15 cellular contexts compared by ENCODE assay signal in genomic region chr5:177938767-177939166, GRCh38. TPM values are rescaled to one million over a fixed set of nuclear protein-coding genes. Genes with fewer than 3 reads are reported as not detected.
DNase-seq lines count a peak whose midpoint lies in the region; ATAC-seq and TF ChIP-seq lines count a peak whose summit lies in the region.
"Not testable (repeated sequence)": the region's sequence is repeated elsewhere in the genome, so short reads cannot be mapped to it uniquely, and the experiment has no call there.
"Had no signal": no experiment of that assay in that cellular context is flagged by ENCODE, and none has a peak within 500 bp of the region (broad histone marks: within the 10 kb centered on the region; RNA-seq: fewer than 3 reads in every experiment).

No MANE protein-coding gene starts in this region.

- 18 to 30% (median 24%) methylated on average over 3 to 7 of the region's 7 CpGs for WGBS in stomach, 5 donors

- H3K36me3 Mint-ChIP-seq in CD4-positive, CD25-positive, alpha-beta regulatory T cell; activated naive CD8-positive, alpha-beta T cell treated with anti-CD3 and anti-CD28 coated beads for 36 hours; effector memory CD8-positive, alpha-beta T cell (ENCODE audit: insufficient read depth); natural killer cell: not testable (repeated sequence)

- DNase-seq in CD4-positive, CD25-positive, alpha-beta regulatory T cell; activated naive CD8-positive, alpha-beta T cell treated with anti-CD3 and anti-CD28 coated beads for 36 hours; effector memory CD8-positive, alpha-beta T cell; natural killer cell; stomach: not testable (repeated sequence)

- not testable (repeated sequence) for TF ChIP-seq CTCF in VCaP (conservative IDR thresholded peaks at IDR 0.05); natural killer cell (IDR thresholded peaks at IDR 0.05); stomach (IDR thresholded peaks at IDR 0.05)

- H3K27ac ChIP-seq in CD4-positive, CD25-positive, alpha-beta regulatory T cell (ENCODE audit: insufficient read depth, low read length, poor library complexity, severe bottlenecking); HUES48 (ENCODE audit: low read depth, low read length); iPS-18a (ENCODE audit: low read length): not testable (repeated sequence)
- peak overlapping the region; percentile 27; the same call in 1 of the 2 replicates for H3K27ac ChIP-seq in VCaP
- peak overlapping the region in 1 of 5 donors; percentile 18 for H3K27ac ChIP-seq in stomach

- intact Hi-C loops in natural killer cell (cut with micrococcal nuclease); stomach (cut with DNase I; ENCODE audit: low total_unique reads): not testable (repeated sequence)

- peak overlapping the region in 3 of 4 donors; percentile 75 to 87 (median 82) for H3K4me3 Mint-ChIP-seq in CD4-positive, CD25-positive, alpha-beta regulatory T cell
- peak overlapping the region; percentile 80 for H3K4me3 Mint-ChIP-seq in activated naive CD8-positive, alpha-beta T cell treated with anti-CD3 and anti-CD28 coated beads for 36 hours
- peak overlapping the region; percentile 66 to 67 for H3K4me3 Mint-ChIP-seq in effector memory CD8-positive, alpha-beta T cell
- H3K4me3 Mint-ChIP-seq in natural killer cell = peak overlapping the region; percentile 21

- not testable (repeated sequence) for TF ChIP-seq POLR2A in stomach (IDR thresholded peaks at IDR 0.05)

- H3K4me3 ChIP-seq in CD4-positive, CD25-positive, alpha-beta regulatory T cell (ENCODE audit: low read depth, low read length) = not testable (repeated sequence)
- H3K4me3 ChIP-seq in HUES48 (ENCODE audit: low read depth, low read length) (peak overlapping the region; percentile 48; the same call in 1 of the 2 replicates), iPS-18a (ENCODE audit: low read length) (peak overlapping the region; percentile 37), stomach (peak overlapping the region; percentile 39 to 57 (median 46))

- not testable (repeated sequence) for TF ChIP-seq EP300 in stomach (IDR thresholded peaks at IDR 0.05)

- not testable (repeated sequence) for H3K27me3 Mint-ChIP-seq in CD4-positive, CD25-positive, alpha-beta regulatory T cell; activated naive CD8-positive, alpha-beta T cell treated with anti-CD3 and anti-CD28 coated beads for 36 hours; effector memory CD8-positive, alpha-beta T cell; natural killer cell (ENCODE audit: low read depth in 2 of 2)

- H3K27me3 ChIP-seq in CD4-positive, CD25-positive, alpha-beta regulatory T cell (ENCODE audit: control insufficient read depth, insufficient read depth, low read length); HUES48 (ENCODE audit: control insufficient read depth, insufficient read depth, low read length); iPS-18a (ENCODE audit: control insufficient read depth, insufficient read depth, low read length): not testable (repeated sequence)
- H3K27me3 ChIP-seq in stomach = peaks cover 0 to 18% (median 0%) of the 10 kb centered on the region in 3 donors

- not testable (repeated sequence) for ATAC-seq in CD4-positive, CD25-positive, alpha-beta regulatory T cell (ENCODE audit: low read depth in 2 of 2); effector memory CD8-positive, alpha-beta T cell (replicated peaks); natural killer cell

- not testable (repeated sequence) for H3K36me3 ChIP-seq in CD4-positive, CD25-positive, alpha-beta regulatory T cell (ENCODE audit: control insufficient read depth, insufficient read depth, low read length); HUES48 (ENCODE audit: control insufficient read depth, insufficient read depth, low read length); iPS-18a (ENCODE audit: control insufficient read depth, low read depth, low read length); stomach

- not testable (repeated sequence) for H3K4me1 ChIP-seq in CD4-positive, CD25-positive, alpha-beta regulatory T cell (ENCODE audit: control insufficient read depth, insufficient read depth, low read length, poor library complexity, severe bottlenecking); HUES48 (ENCODE audit: control insufficient read depth, insufficient read depth, low read length); iPS-18a (ENCODE audit: control insufficient read depth, low read depth, low read length)
- H3K4me1 ChIP-seq in stomach = peaks cover 0 to 18% (median 14%) of the 10 kb centered on the region in 4 donors

- not testable (repeated sequence) for H3K9me3 ChIP-seq in CD4-positive, CD25-positive, alpha-beta regulatory T cell (ENCODE audit: control insufficient read depth in 2 of 2, low read length in 2 of 2); HUES48 (ENCODE audit: control insufficient read depth, insufficient read depth, low read length); iPS-18a (ENCODE audit: control insufficient read depth, low read depth, low read length); stomach

- H3K9me3 Mint-ChIP-seq in CD4-positive, CD25-positive, alpha-beta regulatory T cell; activated naive CD8-positive, alpha-beta T cell treated with anti-CD3 and anti-CD28 coated beads for 36 hours; effector memory CD8-positive, alpha-beta T cell; natural killer cell: not testable (repeated sequence)

- peaks cover 0 to 19% (median 2%) of the 10 kb centered on the region in 4 donors for H3K4me1 Mint-ChIP-seq in CD4-positive, CD25-positive, alpha-beta regulatory T cell
- not testable (repeated sequence) for H3K4me1 Mint-ChIP-seq in activated naive CD8-positive, alpha-beta T cell treated with anti-CD3 and anti-CD28 coated beads for 36 hours; effector memory CD8-positive, alpha-beta T cell (ENCODE audit: low read depth in 2 of 2)
- H3K4me1 Mint-ChIP-seq in natural killer cell = peaks cover 0 to 10% of the 10 kb centered on the region in 2 donors

- not testable (repeated sequence) for H3K27ac Mint-ChIP-seq in CD4-positive, CD25-positive, alpha-beta regulatory T cell; activated naive CD8-positive, alpha-beta T cell treated with anti-CD3 and anti-CD28 coated beads for 36 hours; effector memory CD8-positive, alpha-beta T cell; natural killer cell

- H3K9ac ChIP-seq in HUES48 (ENCODE audit: low read depth, low read length); iPS-18a (ENCODE audit: low read length): not testable (repeated sequence)

RNA-seq across cellular contexts. Expression of gene PROP1, which starts 57.3 kb away (rescaled TPM):
- not detected for total RNA-seq in CD4-positive, CD25-positive, alpha-beta regulatory T cell
- polyA plus RNA-seq in CD4-positive, CD25-positive, alpha-beta regulatory T cell = not detected
- total RNA-seq in activated naive CD8-positive, alpha-beta T cell treated with anti-CD3 and anti-CD28 coated beads for 36 hours = not detected
- total RNA-seq in natural killer cell (not detected), stomach (not detected)
- not detected for polyA plus RNA-seq in stomach
- total RNA-seq: activated B cell treated with CpG ODN at 0.5 μM for 24 hours; activated T-helper 1 cell treated with anti-CD3 and anti-CD28 coated beads, Interleukin-12 subunit alpha, Interleukin-12 subunit beta, Interleukin-2, Interleukin-4 antibody, amounts not matched to agents 30 ng/mL and 10 ng/mL and 1 ng/mL, durations not matched to agents 14 hours and 24 hours and 36 hours; kidney epithelial cell; mesothelial cell of epicardium; SJSA1; T-helper 2 cell treated with Interferon-gamma antibody and Interleukin-4, amounts not matched to agents 100 ng/mL and 5 ng/mL, for 36 hours; thyroid gland had no signal

Comparison
In these comparisons a context has a peak if more than half of its experiments do, and no peak if none do; other contexts are left out.
1. H3K4me3 Mint-ChIP-seq: peak in every context shown above with its lines; median percentile 82 in CD4-positive, CD25-positive, alpha-beta regulatory T cell; 80 in activated naive CD8-positive, alpha-beta T cell treated with anti-CD3 and anti-CD28 coated beads for 36 hours; 66 in effector memory CD8-positive, alpha-beta T cell; 21 in natural killer cell.